16 cellular contexts compared by ENCODE assay signal in genomic region chr14:105852378-105853088, GRCh38.
DNase-seq lines count a peak whose midpoint lies in the region; ATAC-seq and TF ChIP-seq lines count a peak whose summit lies in the region.
"Had no signal": no experiment of that assay in that cellular context is flagged by ENCODE, and none has a peak within 500 bp of the region (broad histone marks: within the 10 kb centered on the region; RNA-seq: fewer than 3 reads in every experiment).

No MANE protein-coding gene starts in this region.

- TF ChIP-seq CTCF in right atrium auricular region (IDR thresholded peaks at IDR 0.05) = no peak
- TF ChIP-seq CTCF in HEK293 (tag by site-specific recombination; IDR thresholded peaks at IDR 0.05) = no peak
- no peak for TF ChIP-seq CTCF in vagina (IDR thresholded peaks at IDR 0.05)

- no peaks in the 10 kb centered on the region for H3K27me3 ChIP-seq in right atrium auricular region
- H3K27me3 ChIP-seq in vagina = no peaks in the 10 kb centered on the region
- H3K27me3 ChIP-seq: hepatocyte had no signal

- H3K27ac ChIP-seq in right atrium auricular region = no peak overlapping the region
- no peak overlapping the region for H3K27ac ChIP-seq in HEK293 (ENCODE audit: extremely low read depth, low read depth, low read length)
- no peak overlapping the region for H3K27ac ChIP-seq in vagina
- H3K27ac ChIP-seq: hepatocyte, parathyroid adenoma, VCaP had no signal

- H3K9me3 ChIP-seq in right atrium auricular region (no peaks in the 10 kb centered on the region), HEK293 (ENCODE audit: control insufficient read depth, insufficient read depth, low read depth, low read length) (no peaks in the 10 kb centered on the region), vagina (no peaks in the 10 kb centered on the region)

- no peak for TF ChIP-seq POLR2A in vagina (IDR thresholded peaks at IDR 0.05)

- CTCF ChIA-PET in HEK293 (lab: Yijun Ruan, JAX) = no interaction called here

- H3K4me1 ChIP-seq in right atrium auricular region (no peaks in the 10 kb centered on the region), HEK293 (ENCODE audit: control insufficient read depth, insufficient read depth, low read length) (no peaks in the 10 kb centered on the region), vagina (no peaks in the 10 kb centered on the region)
- H3K4me1 ChIP-seq: parathyroid adenoma had no signal

- H3K36me3 ChIP-seq in right atrium auricular region = no peaks in the 10 kb centered on the region
- no peaks in the 10 kb centered on the region for H3K36me3 ChIP-seq in HEK293 (ENCODE audit: control insufficient read depth in 2 of 2, insufficient read depth in 1 of 2, low read length in 2 of 2)
- no peaks in the 10 kb centered on the region for H3K36me3 ChIP-seq in vagina

- intact Hi-C loops in Right ventricle myocardium superior (cut with DNase I) = no loop called here
- intact Hi-C loops in vagina (cut with DNase I) = no loop called here

- ATAC-seq in Right ventricle myocardium superior (ENCODE audit: poor library complexity) (no peak), esophagus mucosa (peak; percentile 6)
- ATAC-seq: T-cell had no signal

- H3K4me3 ChIP-seq in right atrium auricular region (no peak overlapping the region), HEK293 (ENCODE audit: low read depth, low read length) (no peak overlapping the region), vagina (no peak overlapping the region)
- H3K4me3 ChIP-seq: hepatocyte had no signal

- DNase-seq in Right ventricle myocardium superior = peak; percentile 26
- no peak for DNase-seq in right atrium auricular region (ENCODE audit: low spot score)
- DNase-seq in vagina (ENCODE audit: extremely low spot score in 2 of 2) = peak; percentile 70 to 91
- no peak for DNase-seq in Ammon's horn (ENCODE audit: low spot score)
- no peak for DNase-seq in midbrain (lab: John Stamatoyannopoulos, UW)
- DNase-seq in T1000 (lab: John Stamatoyannopoulos, UW) = no peak
- DNase-seq: DMS153; Karpas-422; NCI-H1105 treated with DMSO at 0.1 percent for 48 hours; stimulated activated CD4-positive, alpha-beta T cell treated with anti-CD3 and anti-CD28 coated beads, Interleukin-12 subunit alpha, Interleukin-12 subunit beta, amount 100 ng/mL, for 4 hours had no signal

- POLR2A ChIA-PET in HEK293 (lab: Yijun Ruan, JAX) = no interaction called here

TF ChIP-seq in HEK293, 187 proteins besides CTCF, POLR2A, EP300 and RAD21:
- TF ChIP-seq ZNF571 (tag by site-specific recombination; IDR thresholded peaks at IDR 0.05) (no peak), ZIC2 (tag by site-specific recombination; IDR thresholded peaks at IDR 0.05) (peak; percentile 70; the same call in 1 of the 2 replicates), ZFHX2 (tag by site-specific recombination; conservative IDR thresholded peaks at IDR 0.05) (peak; percentile 32; the same call in 1 of the 2 replicates)

Comparison
In these comparisons a context has a peak if more than half of its experiments do, and no peak if none do; other contexts are left out.
1. DNase-seq: peak in Right ventricle myocardium superior (single experiment) and vagina (2 of 2); none in right atrium auricular region (single experiment), Ammon's horn (single experiment), midbrain (single experiment) and T1000 (single experiment).